Comparison of ENCODE assay signal across 23 cellular contexts in the genomic region with DNA sequence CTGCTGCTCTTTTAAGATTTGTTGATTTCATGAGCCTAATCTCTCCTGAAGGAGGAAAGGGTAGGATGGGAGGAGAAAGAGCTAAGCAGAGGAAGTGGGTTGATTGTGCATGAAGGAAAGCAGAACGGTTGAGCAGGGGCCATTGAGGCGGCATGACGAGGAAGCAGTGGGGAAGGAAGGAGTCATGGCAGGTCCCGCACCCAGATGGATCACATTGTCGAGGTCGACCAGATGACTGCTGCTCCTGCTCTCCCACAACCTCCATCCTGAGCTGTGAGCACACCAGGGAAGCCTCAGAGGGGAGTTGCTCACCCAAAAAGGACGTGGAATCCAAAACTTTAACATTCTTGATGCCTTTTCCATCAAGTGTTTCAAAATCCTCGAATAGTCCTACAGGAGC.
"Had no signal": no experiment of that assay in that cellular context is flagged by ENCODE, and none has a peak within 500 bp of the region (broad histone marks: within the 10 kb centered on the region; RNA-seq: fewer than 3 reads in every experiment).

No MANE protein-coding gene starts in this region.

- H3K27ac ChIP-seq: neutrophil, pancreas, suprapubic skin had no signal

- H3K9me3 ChIP-seq: breast epithelium, neutrophil, pancreas, suprapubic skin had no signal

- DNase-seq: activated CD4-positive, alpha-beta T cell treated with anti-CD3 and anti-CD28 coated beads, Interleukin-2, amount 10 ng/mL, durations not matched to agents 7 days and 5 days; activated CD8-positive, alpha-beta T cell treated with anti-CD3 and anti-CD28 coated beads, Interleukin-2, amount 10 ng/mL, durations not matched to agents 7 days and 5 days; activated T-cell treated with anti-CD3 and anti-CD28 coated beads, Interleukin-2, amount 50 U/mL, for 24 hours; cerebellar nuclear complex; cortex of kidney; erythroblast; foreskin melanocyte; head of caudate nucleus; immature natural killer cell; kidney glomerular epithelial cell; mesenchymal stem cell; naive thymus-derived CD8-positive, alpha-beta T cell; stimulated activated CD4-positive, alpha-beta T cell treated with anti-CD3 and anti-CD28 coated beads, Interleukin-2, amount 100 ng/mL, for 48 hours; T-cell; T-helper 9 cell; trophoblast cell had no signal

- H3K9me3 Mint-ChIP-seq: activated CD4-positive, alpha-beta T cell treated with anti-CD3 and anti-CD28 coated beads, Interleukin-2, amount 10 ng/mL, durations not matched to agents 7 days and 5 days; activated naive CD4-positive, alpha-beta T cell treated with anti-CD3 and anti-CD28 coated beads, Interleukin-2, amount 50 U/mL, for 24 hours; activated T-cell treated with anti-CD3 and anti-CD28 coated beads, Interleukin-2, amount 50 U/mL, for 24 hours; activated T-helper 2 cell treated with anti-CD3 and anti-CD28 coated beads, Interferon-gamma antibody, Interleukin-2, Interleukin-4, amounts not matched to agents 10 μg/mL and 5 μg/mL and 100 μg/mL, durations not matched to agents 14 hours and 24 hours and 36 hours; immature natural killer cell; naive thymus-derived CD8-positive, alpha-beta T cell; stimulated activated naive CD8-positive, alpha-beta T cell treated with anti-CD3 and anti-CD28 coated beads, Interleukin-15, Interleukin-2, amounts not matched to agents 100 ng/mL and 50 ng/mL, for 24 hours; T-cell had no signal

- H3K4me3 Mint-ChIP-seq: activated CD4-positive, alpha-beta T cell treated with anti-CD3 and anti-CD28 coated beads, Interleukin-2, amount 10 ng/mL, durations not matched to agents 7 days and 5 days; activated CD8-positive, alpha-beta T cell treated with anti-CD3 and anti-CD28 coated beads, Interleukin-2, amount 10 ng/mL, durations not matched to agents 7 days and 5 days; activated naive CD4-positive, alpha-beta T cell treated with anti-CD3 and anti-CD28 coated beads, Interleukin-2, amount 50 U/mL, for 24 hours; activated T-cell treated with anti-CD3 and anti-CD28 coated beads, Interleukin-2, amount 50 U/mL, for 24 hours; immature natural killer cell; naive thymus-derived CD8-positive, alpha-beta T cell; stimulated activated naive CD8-positive, alpha-beta T cell treated with anti-CD3 and anti-CD28 coated beads, Interleukin-15, Interleukin-2, amounts not matched to agents 100 ng/mL and 50 ng/mL, for 24 hours; T-cell had no signal

- H3K4me1 Mint-ChIP-seq: activated CD4-positive, alpha-beta T cell treated with anti-CD3 and anti-CD28 coated beads, Interleukin-2, amount 10 ng/mL, durations not matched to agents 7 days and 5 days; activated naive CD4-positive, alpha-beta T cell treated with anti-CD3 and anti-CD28 coated beads, Interleukin-2, amount 50 U/mL, for 24 hours; immature natural killer cell; naive thymus-derived CD8-positive, alpha-beta T cell; T-cell had no signal

- H3K27me3 Mint-ChIP-seq: activated CD4-positive, alpha-beta T cell treated with anti-CD3 and anti-CD28 coated beads, Interleukin-2, amount 10 ng/mL, durations not matched to agents 7 days and 5 days; stimulated activated naive CD8-positive, alpha-beta T cell treated with anti-CD3 and anti-CD28 coated beads, Interleukin-15, Interleukin-2, amounts not matched to agents 100 ng/mL and 50 ng/mL, for 24 hours had no signal

- H3K27me3 ChIP-seq: breast epithelium, neutrophil, pancreas, suprapubic skin had no signal

- H3K36me3 ChIP-seq: breast epithelium, pancreas, suprapubic skin had no signal

- H3K4me3 ChIP-seq: breast epithelium, pancreas, suprapubic skin had no signal

- H3K36me3 Mint-ChIP-seq: activated naive CD4-positive, alpha-beta T cell treated with anti-CD3 and anti-CD28 coated beads, Interleukin-2, amount 50 U/mL, for 24 hours; immature natural killer cell; naive thymus-derived CD8-positive, alpha-beta T cell; T-cell had no signal

- H3K4me1 ChIP-seq: breast epithelium, pancreas had no signal

- H3K27ac Mint-ChIP-seq: activated CD4-positive, alpha-beta T cell treated with anti-CD3 and anti-CD28 coated beads, Interleukin-2, amount 10 ng/mL, durations not matched to agents 7 days and 5 days; activated CD8-positive, alpha-beta T cell treated with anti-CD3 and anti-CD28 coated beads, Interleukin-2, amount 10 ng/mL, durations not matched to agents 7 days and 5 days; activated naive CD4-positive, alpha-beta T cell treated with anti-CD3 and anti-CD28 coated beads, Interleukin-2, amount 50 U/mL, for 24 hours; activated T-cell treated with anti-CD3 and anti-CD28 coated beads, Interleukin-2, amount 50 U/mL, for 24 hours; activated T-helper 2 cell treated with anti-CD3 and anti-CD28 coated beads, Interferon-gamma antibody, Interleukin-2, Interleukin-4, amounts not matched to agents 10 μg/mL and 5 μg/mL and 100 μg/mL, durations not matched to agents 14 hours and 24 hours and 36 hours; immature natural killer cell; naive thymus-derived CD8-positive, alpha-beta T cell; stimulated activated naive CD8-positive, alpha-beta T cell treated with anti-CD3 and anti-CD28 coated beads, Interleukin-15, Interleukin-2, amounts not matched to agents 100 ng/mL and 50 ng/mL, for 24 hours; T-cell had no signal

- ATAC-seq: activated CD8-positive, alpha-beta T cell treated with anti-CD3 and anti-CD28 coated beads, Interleukin-2, amount 10 ng/mL, durations not matched to agents 7 days and 5 days; naive thymus-derived CD8-positive, alpha-beta T cell; pancreas; T-cell had no signal
